Comparison of ENCODE assay signal across 8 cellular contexts in genomic region chr1:182604128-182604834, GRCh38. TPM values are rescaled to one million over a fixed set of nuclear protein-coding genes. Genes with fewer than 3 reads are reported as not detected.
DNase-seq lines count a peak whose midpoint lies in the region; ATAC-seq, FAIRE-seq and TF ChIP-seq lines count a peak whose summit lies in the region.

A gene with protein sequence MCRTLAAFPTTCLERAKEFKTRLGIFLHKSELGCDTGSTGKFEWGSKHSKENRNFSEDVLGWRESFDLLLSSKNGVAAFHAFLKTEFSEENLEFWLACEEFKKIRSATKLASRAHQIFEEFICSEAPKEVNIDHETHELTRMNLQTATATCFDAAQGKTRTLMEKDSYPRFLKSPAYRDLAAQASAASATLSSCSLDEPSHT (minus strand): TSS chr1:182604389. CDS start chr1:182604259, 130 bp downstream.

- WGBS in HepG2 (ENCODE audit: low lambda C conversion rate): 46% methylated on average over 21 of the region's 44 CpGs

- BruUV-seq in HepG2 (replicated peaks; lab: Mats Ljungman, UMichigan): no TSS peak

- peaks cover 3 to 17% of the 10 kb centered on the region in 2 experiments; a peak in 3 of 5 replicates for H3K27me3 ChIP-seq in HepG2 (ENCODE audit: control insufficient read depth in 1 of 2, insufficient read depth in 2 of 2, low read length in 2 of 2)

- no peak within 1 kb of the TSS for H3K4me2 ChIP-seq in HepG2 (ENCODE audit: low read depth, low read length)

- POLR2A ChIA-PET in HepG2 (lab: Yijun Ruan, JAX): no interaction called here

- H2AFZ ChIP-seq in HepG2 (ENCODE audit: low read length): no peak within 1 kb of the TSS

- H3K9ac ChIP-seq in HepG2 (ENCODE audit: insufficient read depth, low read depth, low read length): no peak within 1 kb of the TSS

- no peak for TF ChIP-seq EP300 in HepG2 (IDR thresholded peaks at IDR 0.05; ENCODE audit: low read depth in 2 of 2, low read length in 2 of 2)
- no peak for TF ChIP-seq EP300 in HepG2 (CRISPR knock-in tag; IDR thresholded peaks at IDR 0.05; ENCODE audit: borderline replicate concordance)

- H3K9me3 ChIP-seq in HepG2 (ENCODE audit: low read length): no peaks in the 10 kb centered on the region

- H3K27ac ChIP-seq in HepG2 (ENCODE audit: extremely low read length, insufficient read depth, low read length): no peak within 1 kb of the TSS

- TF ChIP-seq RAD21 in HepG2 (CRISPR knock-in tag; IDR thresholded peaks at IDR 0.05): no peak

- ATAC-seq in GM19328 (IDR thresholded peaks at IDR 0.05; ENCODE audit: unreplicated experiment) (peak; percentile 92), HG03469 (IDR thresholded peaks at IDR 0.05; ENCODE audit: unreplicated experiment) (peak; percentile 57), HepG2 (peak; percentile 47)

- H3K4me1 ChIP-seq in HepG2 (ENCODE audit: insufficient read depth, low read length): no peaks in the 10 kb centered on the region

- H3K36me3 ChIP-seq in HepG2 (replicated peaks in 1 of 2; ENCODE audit: control insufficient read depth in 1 of 2, insufficient read depth in 2 of 2, low read length in 2 of 2): no peaks in the 10 kb centered on the region

- in situ Hi-C loops in HepG2 (cut with HindIII; ENCODE audit: extremely low pct_ligation_motif_present, low pct_unique_long_range_greater_than_20kb): loop anchor here (5.0 kb wide), 1 partner anchor 183 kb away; the partner anchor contains the start of gene NPL

- intact Hi-C loops in HepG2 (cut with micrococcal nuclease; ENCODE audit: unreplicated experiment): no loop called here

- H3K4me3 ChIP-seq in HepG2 (replicated peaks in 1 of 3; ENCODE audit: insufficient read depth in 1 of 3, low read depth in 2 of 3, low read length in 3 of 3): no peak within 1 kb of the TSS

- TF ChIP-seq CTCF in HepG2 (CRISPR knock-in tag; IDR thresholded peaks at IDR 0.05): no peak

- no peak for TF ChIP-seq POLR2A in HepG2 (IDR thresholded peaks at IDR 0.05; ENCODE audit: insufficient read depth in 1 of 2, low read depth in 2 of 2, low read length in 2 of 2)

- CTCF ChIA-PET in HepG2 (lab: Yijun Ruan, JAX; ENCODE audit: low intra/inter-chr PET ratio, low total read pairs): no interaction called here

- no peak for FAIRE-seq in HepG2 (lab: Jason Lieb, UNC)

- DNase-seq in C1 segment of cervical spinal cord (lab: John Stamatoyannopoulos, UW): peak; percentile 63 to 92 (median 84)
- DNase-seq in NCI-H526 treated with DMSO at 0.1 percent for 48 hours (lab: John Stamatoyannopoulos, UW): peak; percentile 99
- DNase-seq in activated CD4-positive, alpha-beta T cell treated with anti-CD3 and anti-CD28 coated beads, Interleukin-2, amount 50 U/mL, for 24 hours (ENCODE audit: low read depth in 1 of 2, low spot score in 1 of 2): peak; percentile 82 to 91
- DNase-seq in dedifferentiated amniotic fluid mesenchymal stem cell (ENCODE audit: extremely low spot score): peak; percentile 75
- DNase-seq in HepG2 (ENCODE audit: low spot score): no peak
- peak; percentile 96 for DNase-seq in stimulated activated CD4-positive, alpha-beta T cell treated with anti-CD3 and anti-CD28 coated beads, Interleukin-4, amount 100 ng/mL, for 24 hours

- H3K79me2 ChIP-seq in HepG2 (ENCODE audit: insufficient read depth, low read length): no peaks in the 10 kb centered on the region

- no peaks in the 10 kb centered on the region for H4K20me1 ChIP-seq in HepG2 (ENCODE audit: insufficient read depth, low read length)

TF ChIP-seq in HepG2, 621 proteins besides CTCF, POLR2A, EP300 and RAD21:
- TF ChIP-seq HDAC6 (IDR thresholded peaks at IDR 0.05; ENCODE audit: low read depth, low read length) (no peak), HNRNPLL (IDR thresholded peaks at IDR 0.05; ENCODE audit: low read depth, low read length, poor library complexity, severe bottlenecking) (peak; percentile 16)
- TF ChIP-seq, protein P1, sequence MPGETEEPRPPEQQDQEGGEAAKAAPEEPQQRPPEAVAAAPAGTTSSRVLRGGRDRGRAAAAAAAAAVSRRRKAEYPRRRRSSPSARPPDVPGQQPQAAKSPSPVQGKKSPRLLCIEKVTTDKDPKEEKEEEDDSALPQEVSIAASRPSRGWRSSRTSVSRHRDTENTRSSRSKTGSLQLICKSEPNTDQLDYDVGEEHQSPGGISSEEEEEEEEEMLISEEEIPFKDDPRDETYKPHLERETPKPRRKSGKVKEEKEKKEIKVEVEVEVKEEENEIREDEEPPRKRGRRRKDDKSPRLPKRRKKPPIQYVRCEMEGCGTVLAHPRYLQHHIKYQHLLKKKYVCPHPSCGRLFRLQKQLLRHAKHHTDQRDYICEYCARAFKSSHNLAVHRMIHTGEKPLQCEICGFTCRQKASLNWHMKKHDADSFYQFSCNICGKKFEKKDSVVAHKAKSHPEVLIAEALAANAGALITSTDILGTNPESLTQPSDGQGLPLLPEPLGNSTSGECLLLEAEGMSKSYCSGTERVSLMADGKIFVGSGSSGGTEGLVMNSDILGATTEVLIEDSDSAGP (CRISPR knock-in tag; IDR thresholded peaks at IDR 0.05; ENCODE audit: borderline replicate concordance): peak; percentile 52

RNA-seq across cellular contexts. Expression of the gene that starts here (rescaled TPM):
- not detected in 2 replicates for total RNA-seq in HepG2 (2016; rRNA removed; fragmentation: Illumina TruSeq; extraction: Trizol)
- not detected in 2 replicates for total RNA-seq in HepG2 (2016; cell fraction: cytosol; rRNA removed; fragmentation: Illumina TruSeq; extraction: Trizol; ENCODE audit: low read depth)
- not detected in 2 replicates for total RNA-seq in HepG2 (2016; cell fraction: insoluble cytoplasmic fraction; rRNA removed; fragmentation: Illumina TruSeq; extraction: Trizol)
- total RNA-seq in HepG2 (2016; cell fraction: membrane; rRNA removed; fragmentation: Illumina TruSeq; extraction: Trizol): not detected in 2 replicates
- not detected in 2 replicates for total RNA-seq in HepG2 (2016; cell fraction: nucleus; rRNA removed; fragmentation: Illumina TruSeq; extraction: Trizol)
- polyA plus RNA-seq in HepG2 (2011; rRNA removed): not detected in 2 replicates
- polyA plus RNA-seq in HepG2 (2011; cell fraction: cytosol; rRNA removed): not detected in 2 replicates
- not detected in 2 replicates for polyA plus RNA-seq in HepG2 (2011; cell fraction: nucleus; rRNA removed)
- polyA plus RNA-seq in HepG2 (2012): not detected in 2 replicates
- polyA plus RNA-seq in HepG2 (2016; cell fraction: cytosol; fragmentation: Illumina TruSeq; extraction: Trizol; ENCODE audit: low read depth): not detected in 2 replicates
- not detected in 2 replicates for polyA plus RNA-seq in HepG2 (2016; cell fraction: insoluble cytoplasmic fraction; fragmentation: Illumina TruSeq; extraction: Trizol; ENCODE audit: low read depth)
- not detected in 2 replicates for polyA plus RNA-seq in HepG2 (2016; cell fraction: membrane; fragmentation: Illumina TruSeq; extraction: Trizol; ENCODE audit: low read depth)
- not detected in 2 replicates for polyA plus RNA-seq in HepG2 (2016; cell fraction: nucleus; fragmentation: Illumina TruSeq; extraction: Trizol; ENCODE audit: insufficient read depth, low read depth)
- polyA minus RNA-seq in HepG2 (2011; rRNA and poly(A)+ RNA removed; ENCODE audit: low replicate concordance): 3.1 TPM in 1 of 2 replicates, not detected in the other
- polyA minus RNA-seq in HepG2 (2011; cell fraction: cytosol; rRNA and poly(A)+ RNA removed): not detected in 2 replicates
- not detected in 2 replicates for polyA minus RNA-seq in HepG2 (2011; cell fraction: nucleus; rRNA and poly(A)+ RNA removed)
